1 cellular context compared by ENCODE assay signal in the genomic region with DNA sequence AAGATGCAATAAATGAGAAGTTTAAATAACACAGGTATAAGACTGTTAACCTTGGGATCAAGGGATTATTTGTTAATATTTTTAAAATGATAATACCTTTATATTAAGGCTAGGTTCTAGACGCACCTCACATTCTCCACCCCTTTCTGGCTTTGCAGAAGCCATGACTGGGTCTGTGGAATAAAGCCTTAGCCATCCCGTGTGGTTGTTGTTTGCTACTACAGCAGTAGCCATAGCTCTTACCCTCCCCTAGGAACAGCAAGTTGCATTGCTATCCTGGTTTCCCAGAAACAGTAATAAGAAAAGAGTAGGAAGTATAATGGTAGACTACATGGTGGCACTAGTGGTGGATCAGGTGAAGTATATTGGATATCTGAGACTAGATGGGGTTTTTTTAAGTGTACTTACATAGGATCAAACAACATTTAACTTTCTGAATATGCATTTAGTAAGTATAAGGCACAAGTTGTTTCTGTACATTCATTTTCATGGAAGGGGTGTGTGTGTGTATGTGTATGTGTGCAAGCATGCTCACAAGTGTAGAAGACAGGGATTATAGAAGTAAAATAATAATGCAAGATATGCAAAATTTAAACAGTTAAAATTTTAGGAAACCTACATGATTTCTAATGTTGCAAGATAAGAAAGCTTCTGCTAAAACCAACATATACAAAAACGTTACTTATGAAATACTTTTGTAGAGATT.
TF ChIP-seq lines count a peak whose summit lies in the region.

No MANE protein-coding gene starts in this region.

TF ChIP-seq in WTC11, 78 proteins besides CTCF, POLR2A, EP300 and RAD21 (continued from another document):
- TF ChIP-seq, protein P1, sequence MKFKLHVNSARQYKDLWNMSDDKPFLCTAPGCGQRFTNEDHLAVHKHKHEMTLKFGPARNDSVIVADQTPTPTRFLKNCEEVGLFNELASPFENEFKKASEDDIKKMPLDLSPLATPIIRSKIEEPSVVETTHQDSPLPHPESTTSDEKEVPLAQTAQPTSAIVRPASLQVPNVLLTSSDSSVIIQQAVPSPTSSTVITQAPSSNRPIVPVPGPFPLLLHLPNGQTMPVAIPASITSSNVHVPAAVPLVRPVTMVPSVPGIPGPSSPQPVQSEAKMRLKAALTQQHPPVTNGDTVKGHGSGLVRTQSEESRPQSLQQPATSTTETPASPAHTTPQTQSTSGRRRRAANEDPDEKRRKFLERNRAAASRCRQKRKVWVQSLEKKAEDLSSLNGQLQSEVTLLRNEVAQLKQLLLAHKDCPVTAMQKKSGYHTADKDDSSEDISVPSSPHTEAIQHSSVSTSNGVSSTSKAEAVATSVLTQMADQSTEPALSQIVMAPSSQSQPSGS (CRISPR knock-in tag; IDR thresholded peaks at IDR 0.05; ENCODE audit: borderline replicate concordance, low read depth), result no peak
- no peak for TF ChIP-seq RELA (CRISPR knock-in tag; IDR thresholded peaks at IDR 0.05; ENCODE audit: borderline replicate concordance)
- TF ChIP-seq, protein P2, sequence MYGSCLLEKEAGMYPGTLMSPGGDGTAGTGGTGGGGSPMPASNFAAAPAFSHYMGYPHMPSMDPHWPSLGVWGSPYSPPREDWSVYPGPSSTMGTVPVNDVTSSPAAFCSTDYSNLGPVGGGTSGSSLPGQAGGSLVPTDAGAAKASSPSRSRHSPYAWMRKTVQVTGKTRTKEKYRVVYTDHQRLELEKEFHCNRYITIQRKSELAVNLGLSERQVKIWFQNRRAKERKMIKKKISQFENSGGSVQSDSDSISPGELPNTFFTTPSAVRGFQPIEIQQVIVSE (CRISPR knock-in tag; IDR thresholded peaks at IDR 0.05; ENCODE audit: borderline replicate concordance), result no peak
